7 cellular contexts compared by ENCODE assay signal in the genomic region with DNA sequence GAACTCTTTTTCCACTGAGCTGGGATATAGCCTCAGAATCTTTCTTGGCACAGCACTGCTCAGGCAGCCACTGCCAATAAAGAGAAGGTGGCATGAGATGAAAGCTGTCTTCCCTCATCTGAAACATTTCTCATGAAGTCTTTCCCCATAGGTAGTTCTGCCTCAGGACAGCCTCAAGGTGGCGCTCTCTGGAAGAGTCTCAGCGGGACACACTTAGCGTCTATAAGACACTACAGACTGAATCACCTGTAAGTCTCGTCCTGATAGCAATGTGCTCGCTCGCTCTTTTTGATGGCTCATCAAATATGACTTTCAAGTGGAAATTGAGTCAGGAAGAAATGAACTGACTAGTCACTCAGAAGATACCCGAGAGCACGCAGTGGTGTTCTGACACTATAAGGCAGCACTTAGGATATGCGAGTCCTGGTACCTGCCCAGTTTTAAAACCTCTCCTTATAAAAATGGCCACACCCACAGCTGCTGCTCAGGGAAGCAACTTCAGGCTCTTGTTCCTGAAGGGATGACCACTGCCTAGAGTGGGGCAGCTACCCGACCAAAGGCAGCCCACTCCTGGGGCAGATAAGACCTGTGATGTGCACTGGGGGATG.
DNase-seq lines count a peak whose midpoint lies in the region; TF ChIP-seq lines count a peak whose summit lies in the region.

No MANE protein-coding gene starts in this region.

- H3K4me3 ChIP-seq in Loucy (ENCODE audit: low read length, poor library complexity, severe bottlenecking): no peak overlapping the region
- no peak overlapping the region for H3K4me3 ChIP-seq in neural cell (ENCODE audit: low read length)
- H3K4me3 ChIP-seq in tibial nerve: no peak overlapping the region
- no peak overlapping the region for H3K4me3 ChIP-seq in tibial artery

- peak; percentile 77 for TF ChIP-seq CTCF in GM12872 (IDR thresholded peaks at IDR 0.05; ENCODE audit: insufficient read depth, low read depth, low read length)
- peak; percentile 88 for TF ChIP-seq CTCF in Loucy (conservative IDR thresholded peaks at IDR 0.05; ENCODE audit: low read length)
- peak; percentile 59 for TF ChIP-seq CTCF in neural cell (IDR thresholded peaks at IDR 0.05; ENCODE audit: poor library complexity, severe bottlenecking)
- TF ChIP-seq CTCF in tibial nerve (IDR thresholded peaks at IDR 0.05): peak in 1 of 5 experiments; percentile 14
- TF ChIP-seq CTCF in tibial artery (IDR thresholded peaks at IDR 0.05): no peak

- no peak overlapping the region for H2AFZ ChIP-seq in Loucy (ENCODE audit: low read length)
- H2AFZ ChIP-seq in neural cell (ENCODE audit: low read depth, low read length): no peak overlapping the region

- H3K9ac ChIP-seq in Loucy (ENCODE audit: low read depth, low read length, poor library complexity, severe bottlenecking): no peak overlapping the region
- no peak overlapping the region for H3K9ac ChIP-seq in neural cell (ENCODE audit: low read length)

- WGBS in tibial nerve, 2 donors: 76 to 77% methylated on average over 10 of the region's 10 CpGs

- H3K4me1 ChIP-seq in Loucy (ENCODE audit: insufficient read depth, low read length, poor library complexity, severe bottlenecking) (no peaks in the 10 kb centered on the region), tibial nerve (peaks cover 0 to 12% (median 0%) of the 10 kb centered on the region in 4 donors), tibial artery (peaks cover 0 to 37% (median 22%) of the 10 kb centered on the region in 4 donors)

- DNase-seq in UCSD-AML1 (lab: John Stamatoyannopoulos, UW; ENCODE audit: unreplicated experiment): peak; percentile 36
- peak; percentile 9 for DNase-seq in effector CD4-positive, alpha-beta T cell
- DNase-seq in tibial nerve (ENCODE audit: low spot score in 2 of 2): no peak
- no peak for DNase-seq in tibial artery

- H3K27me3 ChIP-seq in Loucy (ENCODE audit: insufficient read depth, low read length, poor library complexity, severe bottlenecking) (no peaks in the 10 kb centered on the region), neural cell (ENCODE audit: insufficient read depth, low read depth, low read length) (no peaks in the 10 kb centered on the region), tibial nerve (no peaks in the 10 kb centered on the region), tibial artery (no peaks in the 10 kb centered on the region)

- no peaks in the 10 kb centered on the region for H4K20me1 ChIP-seq in Loucy (ENCODE audit: insufficient read depth, low read length, poor library complexity, severe bottlenecking)
- H4K20me1 ChIP-seq in neural cell (ENCODE audit: insufficient read depth): no peaks in the 10 kb centered on the region

- H3K4me2 ChIP-seq in Loucy (ENCODE audit: low read depth, low read length, poor library complexity, severe bottlenecking) (no peak overlapping the region), neural cell (ENCODE audit: low read length) (no peak overlapping the region)

- H3F3A ChIP-seq in Loucy (ENCODE audit: low read depth) (no peaks in the 10 kb centered on the region), neural cell (ENCODE audit: insufficient read depth, low read length, poor library complexity, severe bottlenecking) (no peaks in the 10 kb centered on the region)

- no peaks in the 10 kb centered on the region for H3K9me3 ChIP-seq in Loucy (ENCODE audit: insufficient read depth, low read depth, low read length)
- H3K9me3 ChIP-seq in neural cell (ENCODE audit: low read length): no peaks in the 10 kb centered on the region
- H3K9me3 ChIP-seq in tibial nerve: no peaks in the 10 kb centered on the region
- H3K9me3 ChIP-seq in tibial artery: no peaks in the 10 kb centered on the region

- H3K79me2 ChIP-seq in Loucy (ENCODE audit: insufficient read depth, low read length): no peaks in the 10 kb centered on the region
- no peaks in the 10 kb centered on the region for H3K79me2 ChIP-seq in neural cell (replicated peaks; ENCODE audit: insufficient read depth, low read length)

- TF ChIP-seq RAD21 in neural cell (conservative IDR thresholded peaks at IDR 0.05): peak; percentile 65

- TF ChIP-seq EP300 in neural cell (conservative IDR thresholded peaks at IDR 0.05; ENCODE audit: poor library complexity, severe bottlenecking) (no peak), tibial nerve (IDR thresholded peaks at IDR 0.05) (no peak)

- intact Hi-C loops in tibial artery (cut with DNase I; ENCODE audit: low total_unique reads): loop anchor here (10.0 kb wide), 1 partner anchor 1490 kb away; no protein-coding TSS in a partner anchor

- H3K36me3 ChIP-seq in Loucy (ENCODE audit: insufficient read depth, low read length): no peaks in the 10 kb centered on the region
- no peaks in the 10 kb centered on the region for H3K36me3 ChIP-seq in neural cell (ENCODE audit: insufficient read depth, low read length)
- no peaks in the 10 kb centered on the region for H3K36me3 ChIP-seq in tibial nerve
- H3K36me3 ChIP-seq in tibial artery: no peaks in the 10 kb centered on the region

- H3K27ac ChIP-seq in neural cell (ENCODE audit: low read length): no peak overlapping the region
- H3K27ac ChIP-seq in tibial nerve: no peak overlapping the region
- H3K27ac ChIP-seq in tibial artery: no peak overlapping the region

- TF ChIP-seq POLR2A in tibial nerve (IDR thresholded peaks at IDR 0.05): no peak

- H3K9me2 ChIP-seq in Loucy (replicated peaks; ENCODE audit: low read depth, low read length) (no peaks in the 10 kb centered on the region), neural cell (ENCODE audit: insufficient read depth, low read length) (no peaks in the 10 kb centered on the region)

TF ChIP-seq in neural cell, 6 proteins besides CTCF, POLR2A, EP300 and RAD21:
- TF ChIP-seq EZH2 (IDR thresholded peaks at IDR 0.05; ENCODE audit: borderline replicate concordance, insufficient read depth, low read length, poor library complexity, severe bottlenecking): no peak
- TF ChIP-seq MXI1 (conservative IDR thresholded peaks at IDR 0.05; ENCODE audit: poor library complexity, severe bottlenecking): no peak
- peak; percentile 68 for TF ChIP-seq SMC3 (conservative IDR thresholded peaks at IDR 0.05; ENCODE audit: poor library complexity)
- TF ChIP-seq TAF1 (IDR thresholded peaks at IDR 0.05; ENCODE audit: low read depth): no peak
- TF ChIP-seq, protein P1, sequence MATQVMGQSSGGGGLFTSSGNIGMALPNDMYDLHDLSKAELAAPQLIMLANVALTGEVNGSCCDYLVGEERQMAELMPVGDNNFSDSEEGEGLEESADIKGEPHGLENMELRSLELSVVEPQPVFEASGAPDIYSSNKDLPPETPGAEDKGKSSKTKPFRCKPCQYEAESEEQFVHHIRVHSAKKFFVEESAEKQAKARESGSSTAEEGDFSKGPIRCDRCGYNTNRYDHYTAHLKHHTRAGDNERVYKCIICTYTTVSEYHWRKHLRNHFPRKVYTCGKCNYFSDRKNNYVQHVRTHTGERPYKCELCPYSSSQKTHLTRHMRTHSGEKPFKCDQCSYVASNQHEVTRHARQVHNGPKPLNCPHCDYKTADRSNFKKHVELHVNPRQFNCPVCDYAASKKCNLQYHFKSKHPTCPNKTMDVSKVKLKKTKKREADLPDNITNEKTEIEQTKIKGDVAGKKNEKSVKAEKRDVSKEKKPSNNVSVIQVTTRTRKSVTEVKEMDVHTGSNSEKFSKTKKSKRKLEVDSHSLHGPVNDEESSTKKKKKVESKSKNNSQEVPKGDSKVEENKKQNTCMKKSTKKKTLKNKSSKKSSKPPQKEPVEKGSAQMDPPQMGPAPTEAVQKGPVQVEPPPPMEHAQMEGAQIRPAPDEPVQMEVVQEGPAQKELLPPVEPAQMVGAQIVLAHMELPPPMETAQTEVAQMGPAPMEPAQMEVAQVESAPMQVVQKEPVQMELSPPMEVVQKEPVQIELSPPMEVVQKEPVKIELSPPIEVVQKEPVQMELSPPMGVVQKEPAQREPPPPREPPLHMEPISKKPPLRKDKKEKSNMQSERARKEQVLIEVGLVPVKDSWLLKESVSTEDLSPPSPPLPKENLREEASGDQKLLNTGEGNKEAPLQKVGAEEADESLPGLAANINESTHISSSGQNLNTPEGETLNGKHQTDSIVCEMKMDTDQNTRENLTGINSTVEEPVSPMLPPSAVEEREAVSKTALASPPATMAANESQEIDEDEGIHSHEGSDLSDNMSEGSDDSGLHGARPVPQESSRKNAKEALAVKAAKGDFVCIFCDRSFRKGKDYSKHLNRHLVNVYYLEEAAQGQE (IDR thresholded peaks at IDR 0.05; ENCODE audit: borderline replicate concordance): no peak

Comparison
In these comparisons a context has a peak if more than half of its experiments do, and no peak if none do; other contexts are left out.
1. CTCF ChIP-seq: peak in GM12872 (single experiment), Loucy (single experiment) and neural cell (single experiment); none in tibial artery (0 of 2).
2. DNase-seq: peak in UCSD-AML1 (single experiment) and effector CD4-positive, alpha-beta T cell (single experiment); none in tibial nerve (0 of 2) and tibial artery (0 of 2).